In genomic region chr16:23107117-23107516, GRCh38 we compare ENCODE assay signal across 23 cellular contexts. TPM values are rescaled to one million over a fixed set of nuclear protein-coding genes. Genes with fewer than 3 reads are reported as not detected.
A peak's percentile ranks its signal among the peaks of the same experiment; 100 is the strongest.
DNase-seq lines count a peak whose midpoint lies in the region; ATAC-seq and TF ChIP-seq lines count a peak whose summit lies in the region.
"Had no signal": no experiment of that assay in that cellular context is flagged by ENCODE, and none has a peak within 500 bp of the region (broad histone marks: within the 10 kb centered on the region; RNA-seq: fewer than 3 reads in every experiment).

No MANE protein-coding gene starts in this region.

- POLR2A ChIA-PET in HEK293T (lab: Yijun Ruan, JAX): no interaction called here

- H3K27ac ChIP-seq in right cardiac atrium (ENCODE audit: low read length) (no peak overlapping the region), upper lobe of right lung (no peak overlapping the region)
- H3K27ac ChIP-seq: 22Rv1, C4-2B, RWPE1, SK-N-MC had no signal

- intact Hi-C loops in right cardiac atrium (cut with DNase I): no loop called here
- intact Hi-C loops in upper lobe of right lung (cut with DNase I): no loop called here

- CTCF ChIA-PET in HEK293T (lab: Yijun Ruan, JAX): no interaction called here

- peaks cover 11% of the 10 kb centered on the region for H3K36me3 ChIP-seq in upper lobe of right lung

- no peak overlapping the region for H3K4me3 ChIP-seq in right cardiac atrium (ENCODE audit: low read length)
- no peak overlapping the region for H3K4me3 ChIP-seq in upper lobe of right lung
- H3K4me3 ChIP-seq: SK-N-MC had no signal

- no peak for TF ChIP-seq CTCF in upper lobe of right lung (IDR thresholded peaks at IDR 0.05)

- no peaks in the 10 kb centered on the region for H3K9me3 ChIP-seq in right cardiac atrium (ENCODE audit: control insufficient read depth, low read length)
- no peaks in the 10 kb centered on the region for H3K9me3 ChIP-seq in upper lobe of right lung

- peak; percentile 21 to 22 for ATAC-seq in right cardiac atrium
- no peak for ATAC-seq in upper lobe of right lung
- ATAC-seq: Panc1 had no signal

- DNase-seq in NCI-H345 treated with DMSO at 0.1 percent for 48 hours (lab: John Stamatoyannopoulos, UW; ENCODE audit: unreplicated experiment): peak; percentile 6
- DNase-seq in NCI-H345 (lab: John Stamatoyannopoulos, UW): no peak
- peak in 2 of 3 experiments; percentile 15 to 58 for DNase-seq in NCI-H1417 (lab: John Stamatoyannopoulos, UW)
- peak; percentile 32 for DNase-seq in NCI-H748 treated with DMSO at 0.1 percent for 48 hours (lab: John Stamatoyannopoulos, UW)
- no peak for DNase-seq in right cardiac atrium
- no peak for DNase-seq in HEK293T (ENCODE audit: extremely low spot score)
- DNase-seq in upper lobe of right lung: no peak
- DNase-seq in globus pallidus (ENCODE audit: low spot score): no peak
- DNase-seq: CD8-positive, alpha-beta memory T cell; DMS153; DND-41; Karpas-422; MV-4-11; NCI-H1105; NCI-H1694 treated with DMSO at 0.1 percent for 48 hours; NCI-H226; NCI-H524; SIG-M5 had no signal

- WGBS in right cardiac atrium: 91% methylated on average over 2 of the region's 2 CpGs

- H3K27me3 ChIP-seq in right cardiac atrium (ENCODE audit: control insufficient read depth, insufficient read depth): no peaks in the 10 kb centered on the region
- H3K27me3 ChIP-seq in upper lobe of right lung: no peaks in the 10 kb centered on the region

- peaks cover 7% of the 10 kb centered on the region for H3K4me1 ChIP-seq in right cardiac atrium (ENCODE audit: control insufficient read depth, insufficient read depth, low read length)
- H3K4me1 ChIP-seq in upper lobe of right lung: no peaks in the 10 kb centered on the region

TF ChIP-seq in HEK293T, 16 proteins besides CTCF, POLR2A, EP300 and RAD21:
- TF ChIP-seq BHLHE40 (IDR thresholded peaks at IDR 0.05; ENCODE audit: borderline replicate concordance): no peak
- no peak for TF ChIP-seq FOXA1 (IDR thresholded peaks at IDR 0.05)
- TF ChIP-seq SP1 (IDR thresholded peaks at IDR 0.05): no peak
- TF ChIP-seq ARNT (IDR thresholded peaks at IDR 0.05): no peak
- no peak for TF ChIP-seq FOXK2 (IDR thresholded peaks at IDR 0.05)
- TF ChIP-seq CTBP1 (IDR thresholded peaks at IDR 0.05; ENCODE audit: borderline replicate concordance): no peak
- TF ChIP-seq NFRKB (IDR thresholded peaks at IDR 0.05): no peak
- TF ChIP-seq FOXM1 (IDR thresholded peaks at IDR 0.05; ENCODE audit: borderline replicate concordance): no peak
- no peak for TF ChIP-seq TARDBP (IDR thresholded peaks at IDR 0.05)
- TF ChIP-seq LEF1 (IDR thresholded peaks at IDR 0.05; ENCODE audit: borderline replicate concordance): no peak
- TF ChIP-seq HDGF (IDR thresholded peaks at IDR 0.05; ENCODE audit: borderline replicate concordance): no peak
- no peak for TF ChIP-seq SUZ12 (IDR thresholded peaks at IDR 0.05)
- TF ChIP-seq ELF4 (IDR thresholded peaks at IDR 0.05): no peak
- no peak for TF ChIP-seq L3MBTL2 (conservative IDR thresholded peaks at IDR 0.05)
- no peak for TF ChIP-seq ZNF384 (IDR thresholded peaks at IDR 0.05)
- TF ChIP-seq PKNOX1 (IDR thresholded peaks at IDR 0.05): no peak

RNA-seq across cellular contexts. Expression of gene USP31, which starts 42.1 kb away (rescaled TPM):
- total RNA-seq in right cardiac atrium (10 to 100 TPM; 34.3 to 44.0 (median 37.3) TPM), upper lobe of right lung (15.9 TPM)
- 12.8 TPM for polyA plus RNA-seq in right cardiac atrium

Comparison
In these comparisons a context has a peak if more than half of its experiments do, and no peak if none do; other contexts are left out.
1. DNase-seq: peak in NCI-H345 treated with DMSO at 0.1 percent for 48 hours (single experiment), NCI-H1417 (2 of 3) and NCI-H748 treated with DMSO at 0.1 percent for 48 hours (single experiment); none in NCI-H345 (single experiment), right cardiac atrium (0 of 3), HEK293T (single experiment), upper lobe of right lung (single experiment) and globus pallidus (single experiment).